Comparison of ENCODE assay signal across 8 cellular contexts in genomic region chr2:216108310-216108966, GRCh38. TPM values are rescaled to one million over a fixed set of nuclear protein-coding genes. Genes with fewer than 3 reads are reported as not detected.
A peak's percentile ranks its signal among the peaks of the same experiment; 100 is the strongest.
DNase-seq lines count a peak whose midpoint lies in the region; ATAC-seq, FAIRE-seq and TF ChIP-seq lines count a peak whose summit lies in the region.

No MANE protein-coding gene starts in this region.

- no peaks in the 10 kb centered on the region; the same call in 1 of the 2 replicates for H4K20me1 ChIP-seq in K562 (replicated peaks; ENCODE audit: control insufficient read depth, insufficient read depth, low read length)

- peak; percentile 41 for DNase-seq in A673 (ENCODE audit: low spot score)
- DNase-seq in K562 (ENCODE audit: extremely low read depth in 1 of 4, low spot score in 3 of 4), result peak in 2 of 4 experiments; percentile 23 to 62
- no peak for DNase-seq in NCI-H187 treated with DMSO at 0.1 percent for 48 hours (lab: John Stamatoyannopoulos, UW)

- H3K27me3 ChIP-seq in A673 (replicated peaks; ENCODE audit: insufficient read depth, low read depth, low read length, poor library complexity) (no peaks in the 10 kb centered on the region), HUES48 (ENCODE audit: control insufficient read depth, insufficient read depth, low read length) (no peaks in the 10 kb centered on the region), K562 (ENCODE audit: control insufficient read depth in 2 of 2, insufficient read depth in 2 of 2, low read length in 2 of 2) (no peaks in the 10 kb centered on the region)

- ATAC-seq in K562 (peak; percentile 68), GM18520 (IDR thresholded peaks at IDR 0.05; ENCODE audit: unreplicated experiment) (no peak), HG03432 (IDR thresholded peaks at IDR 0.05; ENCODE audit: unreplicated experiment) (no peak), HG03460 (IDR thresholded peaks at IDR 0.05; ENCODE audit: unreplicated experiment) (no peak)

- H3K9ac ChIP-seq in HUES48 (ENCODE audit: low read depth, low read length) (peak overlapping the region; percentile 78), K562 (ENCODE audit: insufficient read depth in 1 of 2, low read depth in 2 of 2, low read length in 2 of 2) (peak overlapping the region; percentile 37 to 75; a peak in 3 of 4 replicates)

- TF ChIP-seq POLR2A in K562 (conservative IDR thresholded peaks at IDR 0.05), result no peak

- intact Hi-C loops in A673 (cut with micrococcal nuclease; ENCODE audit: unreplicated experiment) (no loop called here), K562 (cut with micrococcal nuclease) (loop anchor here (5.0 to 10.0 kb wide), 3 partner anchors 36 to 154 kb away; no protein-coding TSS in a partner anchor)

- peak overlapping the region; percentile 72 for H3K4me3 ChIP-seq in A673 (ENCODE audit: low read depth, low read length, poor library complexity, severe bottlenecking)
- peak overlapping the region; percentile 88 for H3K4me3 ChIP-seq in HUES48 (ENCODE audit: low read depth, low read length)
- peak overlapping the region; percentile 18; the same call in 1 of the 2 replicates for H3K4me3 ChIP-seq in K562
- H3K4me3 ChIP-seq in mesodermal cell (ENCODE audit: extremely low read depth, insufficient read depth, low read length, poor library complexity, severe bottlenecking), result peak overlapping the region; percentile 94

- TF ChIP-seq CTCF in A673 (conservative IDR thresholded peaks at IDR 0.05; ENCODE audit: low read depth, low read length) (no peak), K562 (IDR thresholded peaks at IDR 0.05 in 2 of 3, conservative IDR thresholded peaks at IDR 0.05 in 1 of 3; ENCODE audit: insufficient read depth in 2 of 3, low read depth in 1 of 3, low read length in 3 of 3) (no peak)

- POLR2A ChIA-PET in A673 (lab: Charles Lee; ENCODE audit: low non-redundant PET), result no interaction called here
- POLR2A ChIA-PET in K562 (lab: Yijun Ruan, JAX), result interaction anchor here (0.9 to 1.6 kb wide), 3 partner anchors 10 to 27 kb away, joined by 4 to 5 read pairs (median 4); partner anchors contain the start of genes PECR and TMEM169

- peak overlapping the region; percentile 84 for H3K4me2 ChIP-seq in K562 (ENCODE audit: insufficient read depth, low read length)

- peak overlapping the region; percentile 87 for H3K27ac ChIP-seq in A673 (ENCODE audit: low read depth, low read length, poor library complexity, severe bottlenecking)
- peak overlapping the region; percentile 88 for H3K27ac ChIP-seq in HUES48 (ENCODE audit: low read depth, low read length)
- peak overlapping the region; percentile 75 for H3K27ac ChIP-seq in K562 (ENCODE audit: extremely low read depth, low read depth, low read length)
- H3K27ac ChIP-seq in mesodermal cell (ENCODE audit: low read depth, low read length, severe bottlenecking), result peak overlapping the region; percentile 44

- no peak for TF ChIP-seq EP300 in K562 (IDR thresholded peaks at IDR 0.05; ENCODE audit: low read length)

- peaks cover 32% of the 10 kb centered on the region for H3K36me3 ChIP-seq in A673 (ENCODE audit: insufficient read depth, low read length, poor library complexity, severe bottlenecking)
- peaks cover 33% of the 10 kb centered on the region for H3K36me3 ChIP-seq in HUES48 (ENCODE audit: control insufficient read depth, insufficient read depth, low read length)
- H3K36me3 ChIP-seq in K562 (ENCODE audit: control insufficient read depth, insufficient read depth, low read length), result peaks cover 33% of the 10 kb centered on the region
- H3K36me3 ChIP-seq in mesodermal cell (ENCODE audit: control insufficient read depth, insufficient read depth, low read length), result peaks cover 30% of the 10 kb centered on the region

- FAIRE-seq in K562 (lab: Jason Lieb, UNC), result peak; percentile 26

- WGBS in K562 (ENCODE audit: insufficient coverage, low coverage, missing lambda C conversion rate), result 13% methylated on average over 6 of the region's 6 CpGs
- WGBS in mesodermal cell (ENCODE audit: insufficient coverage in 2 of 2), 2 experiments, result 63 to 70% methylated on average over 4 of the region's 6 CpGs

- H3K4me1 ChIP-seq in A673 (ENCODE audit: insufficient read depth, low read length, poor library complexity, severe bottlenecking), result peaks cover 26% of the 10 kb centered on the region
- H3K4me1 ChIP-seq in HUES48 (ENCODE audit: control insufficient read depth, insufficient read depth, low read length), result peaks cover 23% of the 10 kb centered on the region
- peaks cover 5 to 14% of the 10 kb centered on the region in 2 experiments; a peak in 4 of 5 replicates for H3K4me1 ChIP-seq in K562 (replicated peaks in 1 of 2; ENCODE audit: control insufficient read depth in 2 of 2, insufficient read depth in 2 of 2, low read length in 2 of 2)
- peaks cover 14% of the 10 kb centered on the region for H3K4me1 ChIP-seq in mesodermal cell (ENCODE audit: control insufficient read depth, insufficient read depth, low read length, poor library complexity, severe bottlenecking)

- TF ChIP-seq RAD21 in K562 (CRISPR knock-in tag; conservative IDR thresholded peaks at IDR 0.05 in 1 of 2, IDR thresholded peaks at IDR 0.05 in 1 of 2), result no peak

- peaks cover 42% of the 10 kb centered on the region for H3K79me2 ChIP-seq in K562 (ENCODE audit: control insufficient read depth, insufficient read depth, low read length)

- no peaks in the 10 kb centered on the region for H3K9me1 ChIP-seq in K562 (ENCODE audit: control insufficient read depth, insufficient read depth, low read length)

- no peaks in the 10 kb centered on the region for H3K9me3 ChIP-seq in A673 (ENCODE audit: low read depth, low read length, poor library complexity, severe bottlenecking)
- H3K9me3 ChIP-seq in HUES48 (ENCODE audit: control insufficient read depth, insufficient read depth, low read length), result no peaks in the 10 kb centered on the region
- H3K9me3 ChIP-seq in K562 (replicated peaks; ENCODE audit: control insufficient read depth, insufficient read depth, low read depth, low read length), result no peaks in the 10 kb centered on the region
- H3K9me3 ChIP-seq in mesodermal cell (ENCODE audit: control insufficient read depth, low read length), result no peaks in the 10 kb centered on the region

- H2AFZ ChIP-seq in K562 (ENCODE audit: low read depth, low read length), result peak overlapping the region; percentile 88

- CTCF ChIA-PET in A673 (lab: Charles Lee) (no interaction called here), K562 (lab: Yijun Ruan, JAX; ENCODE audit: low intra/inter-chr PET ratio) (no interaction called here)

- in situ Hi-C loops in K562 (cut with MboI), result no loop called here

- BruUV-seq in A673 (replicated peaks; lab: Mats Ljungman, UMichigan) (TSS peak; percentile 100), K562 (replicated peaks; lab: Mats Ljungman, UMichigan) (TSS peak; percentile 98)

RNA-seq across cellular contexts. Expression of gene XRCC5, which starts 0.7 kb away (rescaled TPM):
- total RNA-seq in A673 (2021), result 508 and 534 TPM in 2 replicates
- 167 and 262 TPM in 2 replicates for total RNA-seq in K562 (2011; cell fraction: chromatin; rRNA removed; ENCODE audit: low replicate concordance)
- 85.9 and 98.2 TPM in 2 replicates for total RNA-seq in K562 (2011; cell fraction: nucleolus; rRNA removed)
- total RNA-seq in K562 (2011; cell fraction: nucleoplasm; rRNA removed), result 119 and 135 TPM in 2 replicates
- 189 and 191 TPM in 2 replicates for total RNA-seq in K562 (2014; rRNA removed)
- 334 and 394 TPM in 2 replicates for total RNA-seq in K562 (2014; rRNA removed; fragmentation: Illumina TruSeq; extraction: Trizol)
- total RNA-seq in K562 (2015; rRNA removed; fragmentation: Illumina TruSeq; extraction: Trizol), result 274 and 297 TPM in 2 replicates
- total RNA-seq in K562 (2021), result 283 and 290 TPM in 2 replicates
- 398 and 551 TPM in 2 replicates for polyA plus RNA-seq in K562 (2011; rRNA removed)
- 137 and 145 TPM in 2 replicates for polyA plus RNA-seq in K562 (2011; cell fraction: cytosol; rRNA removed)
- 83.1 and 119 TPM in 2 replicates for polyA plus RNA-seq in K562 (2011; cell fraction: nucleus; rRNA removed)
- polyA plus RNA-seq in K562 (2012), result 172 and 249 TPM in 2 replicates
- 252 and 289 TPM in 2 replicates for polyA plus RNA-seq in K562 (2014; fragmentation: Illumina TruSeq; extraction: Trizol)
- 100 to 1,000 TPM; 325 to 369 TPM for polyA plus RNA-seq in K562 (2014; fragmentation: Nextera tagmentation; extraction: Ambion mirVana)
- 156 and 168 TPM in 2 replicates for polyA plus RNA-seq in K562 (2014; rRNA removed)
- polyA minus RNA-seq in K562 (2011; rRNA and poly(A)+ RNA removed), result 747 and 768 TPM in 2 replicates
- polyA minus RNA-seq in K562 (2011; cell fraction: cytosol; rRNA and poly(A)+ RNA removed), result 144 and 225 TPM in 2 replicates
- 99.9 and 166 TPM in 2 replicates for polyA minus RNA-seq in K562 (2011; cell fraction: nucleus; rRNA and poly(A)+ RNA removed)
- 312 TPM for polyA plus RNA-seq in mesodermal cell (2013, experiment 1 of 2)
- 324 TPM for polyA plus RNA-seq in mesodermal cell (2013, experiment 2 of 2)

RNA-seq across cellular contexts. Expression of gene TMEM169, which starts 26.7 kb away (rescaled TPM):
- total RNA-seq in A673 (2021) (1.1 and 1.7 TPM in 2 replicates), K562 (2014; rRNA removed) (not detected in 2 replicates), K562 (2014; rRNA removed; fragmentation: Illumina TruSeq; extraction: Trizol) (0.04 and 0.13 TPM in 2 replicates), K562 (2015; rRNA removed; fragmentation: Illumina TruSeq; extraction: Trizol) (0.08 TPM in 1 of 2 replicates, not detected in the other), K562 (2021) (0.04 and 0.13 TPM in 2 replicates)
- not detected in 2 replicates for total RNA-seq in K562 (2011; cell fraction: chromatin; rRNA removed; ENCODE audit: low replicate concordance)
- not detected in 2 replicates for total RNA-seq in K562 (2011; cell fraction: nucleolus; rRNA removed)
- total RNA-seq in K562 (2011; cell fraction: nucleoplasm; rRNA removed), result not detected in 2 replicates
- polyA plus RNA-seq in K562 (2011; rRNA removed) (not detected in 2 replicates), K562 (2014; fragmentation: Illumina TruSeq; extraction: Trizol) (0.07 and 0.09 TPM in 2 replicates), K562 (2014; fragmentation: Nextera tagmentation; extraction: Ambion mirVana) (under 1 TPM in 1 of 2 experiments, not detected in 1; 0.01 TPM), K562 (2014; rRNA removed) (not detected in 2 replicates)
- not detected in 2 replicates for polyA plus RNA-seq in K562 (2011; cell fraction: cytosol; rRNA removed)
- polyA plus RNA-seq in K562 (2011; cell fraction: nucleus; rRNA removed), result not detected in 2 replicates
- 0.09 and 0.57 TPM in 2 replicates for polyA plus RNA-seq in K562 (2012)
- not detected in 2 replicates for polyA minus RNA-seq in K562 (2011; rRNA and poly(A)+ RNA removed)
- polyA minus RNA-seq in K562 (2011; cell fraction: cytosol; rRNA and poly(A)+ RNA removed), result not detected in 2 replicates
- polyA minus RNA-seq in K562 (2011; cell fraction: nucleus; rRNA and poly(A)+ RNA removed), result not detected in 2 replicates
- 8.5 TPM for polyA plus RNA-seq in mesodermal cell (2013, experiment 1 of 2)
- polyA plus RNA-seq in mesodermal cell (2013, experiment 2 of 2), result 9.6 TPM

RNA-seq across cellular contexts. Expression of gene PECR, which starts 26.8 kb away (rescaled TPM):
- total RNA-seq in A673 (2021) (19.7 and 22.2 TPM in 2 replicates), K562 (2014; rRNA removed) (9.0 and 10.1 TPM in 2 replicates), K562 (2014; rRNA removed; fragmentation: Illumina TruSeq; extraction: Trizol) (7.6 and 7.8 TPM in 2 replicates), K562 (2015; rRNA removed; fragmentation: Illumina TruSeq; extraction: Trizol) (8.2 and 8.4 TPM in 2 replicates), K562 (2021) (6.2 and 6.8 TPM in 2 replicates)
- 10.8 and 13.1 TPM in 2 replicates for total RNA-seq in K562 (2011; cell fraction: chromatin; rRNA removed; ENCODE audit: low replicate concordance)
- 8.7 and 10.1 TPM in 2 replicates for total RNA-seq in K562 (2011; cell fraction: nucleolus; rRNA removed)
- total RNA-seq in K562 (2011; cell fraction: nucleoplasm; rRNA removed), result 8.4 and 10.8 TPM in 2 replicates
- polyA plus RNA-seq in K562 (2011; rRNA removed) (7.0 and 9.0 TPM in 2 replicates), K562 (2014; fragmentation: Illumina TruSeq; extraction: Trizol) (8.2 and 8.4 TPM in 2 replicates), K562 (2014; fragmentation: Nextera tagmentation; extraction: Ambion mirVana) (1 to 10 TPM; 1.1 to 2.0 TPM), K562 (2014; rRNA removed) (8.7 and 10.3 TPM in 2 replicates)
- 6.8 and 8.6 TPM in 2 replicates for polyA plus RNA-seq in K562 (2011; cell fraction: cytosol; rRNA removed)
- 3.8 and 5.2 TPM in 2 replicates for polyA plus RNA-seq in K562 (2011; cell fraction: nucleus; rRNA removed)
- 6.5 and 34.5 TPM in 2 replicates for polyA plus RNA-seq in K562 (2012)
- 10.4 and 11.7 TPM in 2 replicates for polyA minus RNA-seq in K562 (2011; rRNA and poly(A)+ RNA removed)
- 3.5 and 5.1 TPM in 2 replicates for polyA minus RNA-seq in K562 (2011; cell fraction: cytosol; rRNA and poly(A)+ RNA removed)
- 4.2 and 9.9 TPM in 2 replicates for polyA minus RNA-seq in K562 (2011; cell fraction: nucleus; rRNA and poly(A)+ RNA removed)
- polyA plus RNA-seq in mesodermal cell (2013, experiment 1 of 2), result 8.6 TPM
- polyA plus RNA-seq in mesodermal cell (2013, experiment 2 of 2), result 10.9 TPM

Comparison
In these comparisons a context has a peak if more than half of its experiments do, and no peak if none do; other contexts are left out.
1. H3K4me3 ChIP-seq: peak in every context shown above with its lines; median percentile 94 in mesodermal cell; 88 in HUES48; 72 in A673; 18 in K562.